1 cellular context compared by ENCODE assay signal in the genomic region with DNA sequence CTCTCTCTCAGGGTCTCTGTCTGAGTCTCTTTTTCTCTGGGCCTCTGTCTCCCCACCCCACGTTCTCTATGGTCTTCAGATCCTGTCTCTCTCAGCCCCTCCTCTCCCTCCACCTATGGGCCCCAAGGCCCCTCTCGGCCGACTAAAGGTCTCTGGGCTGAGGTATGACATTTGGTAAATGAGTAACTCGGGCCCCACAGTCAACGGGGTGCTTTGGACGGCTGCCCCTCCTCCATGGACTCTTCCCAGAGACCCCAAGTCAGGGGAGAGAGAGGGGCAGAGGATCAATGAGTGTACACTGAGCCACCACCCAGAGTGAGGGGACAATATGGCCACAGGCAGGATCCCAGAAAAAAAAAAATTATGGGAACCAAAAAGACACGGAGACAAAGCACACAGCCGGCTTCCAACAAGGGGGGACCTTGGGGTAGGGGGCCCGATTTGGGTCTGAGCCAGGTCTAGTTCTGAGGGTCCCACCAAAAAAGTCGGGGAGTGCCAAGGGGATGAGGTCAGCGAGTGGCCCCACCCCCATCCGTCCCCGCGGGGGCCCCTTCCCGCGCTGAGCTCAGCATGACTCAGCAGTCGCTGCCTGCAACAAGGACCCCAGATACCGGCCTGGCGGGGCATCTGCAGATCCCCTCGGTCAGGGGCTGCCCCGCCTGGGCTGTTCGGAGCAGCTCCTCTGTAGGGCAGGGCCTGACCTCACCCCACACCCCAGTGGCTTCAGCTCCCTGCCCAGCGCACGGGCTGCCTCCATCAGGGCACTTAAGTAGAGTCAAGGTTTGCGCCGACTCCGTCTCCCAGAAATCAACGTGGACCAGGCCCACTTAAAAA.
TF ChIP-seq lines count a peak whose summit lies in the region.

No MANE protein-coding gene starts in this region.

TF ChIP-seq in K562, 482 proteins besides CTCF, POLR2A, EP300 and RAD21 (continued from another document and continues in another):
- TF ChIP-seq FOXP4 (CRISPR knock-in tag; IDR thresholded peaks at IDR 0.05; ENCODE audit: borderline replicate concordance) (no peak), HEY1 (CRISPR knock-in tag; IDR thresholded peaks at IDR 0.05; ENCODE audit: borderline replicate concordance) (no peak), HNRNPLL (IDR thresholded peaks at IDR 0.05; ENCODE audit: low read depth, low read length, poor library complexity, severe bottlenecking) (peak; percentile 42), FUS (optimal IDR thresholded peaks at IDR 0.05; ENCODE audit: low read depth, low read length) (no peak), MYBL2 (IDR thresholded peaks at IDR 0.05; ENCODE audit: low read depth) (no peak), MYBL2 (CRISPR knock-in tag; IDR thresholded peaks at IDR 0.05; ENCODE audit: borderline replicate concordance) (no peak), FOXP1 (CRISPR knock-in tag; IDR thresholded peaks at IDR 0.05) (peak; percentile 75; the same call in 1 of the 2 replicates), DPF2 (IDR thresholded peaks at IDR 0.05) (peak; percentile 95), HES1 (IDR thresholded peaks at IDR 0.05; ENCODE audit: low read depth) (no peak), YY1 (IDR thresholded peaks at IDR 0.05; ENCODE audit: borderline replicate concordance in 1 of 3, control insufficient read depth in 1 of 3, extremely low read depth in 1 of 3, insufficient read depth in 3 of 3, insufficient read length in 1 of 3, insufficient replicate concordance in 2 of 3, low read depth in 1 of 3, low read length in 2 of 3) (peak in 2 of 3 experiments; percentile 52 to 66), ZNF696 (CRISPR knock-in tag; conservative IDR thresholded peaks at IDR 0.05) (no peak), ZZZ3 (IDR thresholded peaks at IDR 0.05) (no peak), FOXJ2 (tag; IDR thresholded peaks at IDR 0.05) (peak; percentile 89), BMI1 (IDR thresholded peaks at IDR 0.05; ENCODE audit: low read length) (no peak), HNRNPK (IDR thresholded peaks at IDR 0.05; ENCODE audit: low read depth, low read length, poor library complexity, severe bottlenecking) (no peak), IFI16 (CRISPR knock-in tag; IDR thresholded peaks at IDR 0.05) (no peak), THAP7 (CRISPR knock-in tag; IDR thresholded peaks at IDR 0.05) (no peak), BDP1 (IDR thresholded peaks at IDR 0.05; ENCODE audit: insufficient read depth, insufficient read length) (no peak), TOE1 (IDR thresholded peaks at IDR 0.05; ENCODE audit: borderline replicate concordance) (peak; percentile 45; the same call in 1 of the 2 replicates), TOE1 (CRISPR knock-in tag; IDR thresholded peaks at IDR 0.05; ENCODE audit: borderline replicate concordance, low read depth) (no peak), TCF7L2 (IDR thresholded peaks at IDR 0.05; ENCODE audit: low read depth, low read length) (no peak), ZNF175 (CRISPR knock-in tag; IDR thresholded peaks at IDR 0.05; ENCODE audit: low read depth) (peak; percentile 80), TRIM25 (IDR thresholded peaks at IDR 0.05; ENCODE audit: borderline replicate concordance) (no peak), BRD4 (IDR thresholded peaks at IDR 0.05) (peak; percentile 67), TSHZ1 (CRISPR knock-in tag; IDR thresholded peaks at IDR 0.05) (0 out of 2 replicates have a peak, but pooled peaks have one; percentile 72), CBX2 (IDR thresholded peaks at IDR 0.05; ENCODE audit: insufficient read depth, low read length, poor library complexity, severe bottlenecking) (no peak)
- TF ChIP-seq, protein P1, sequence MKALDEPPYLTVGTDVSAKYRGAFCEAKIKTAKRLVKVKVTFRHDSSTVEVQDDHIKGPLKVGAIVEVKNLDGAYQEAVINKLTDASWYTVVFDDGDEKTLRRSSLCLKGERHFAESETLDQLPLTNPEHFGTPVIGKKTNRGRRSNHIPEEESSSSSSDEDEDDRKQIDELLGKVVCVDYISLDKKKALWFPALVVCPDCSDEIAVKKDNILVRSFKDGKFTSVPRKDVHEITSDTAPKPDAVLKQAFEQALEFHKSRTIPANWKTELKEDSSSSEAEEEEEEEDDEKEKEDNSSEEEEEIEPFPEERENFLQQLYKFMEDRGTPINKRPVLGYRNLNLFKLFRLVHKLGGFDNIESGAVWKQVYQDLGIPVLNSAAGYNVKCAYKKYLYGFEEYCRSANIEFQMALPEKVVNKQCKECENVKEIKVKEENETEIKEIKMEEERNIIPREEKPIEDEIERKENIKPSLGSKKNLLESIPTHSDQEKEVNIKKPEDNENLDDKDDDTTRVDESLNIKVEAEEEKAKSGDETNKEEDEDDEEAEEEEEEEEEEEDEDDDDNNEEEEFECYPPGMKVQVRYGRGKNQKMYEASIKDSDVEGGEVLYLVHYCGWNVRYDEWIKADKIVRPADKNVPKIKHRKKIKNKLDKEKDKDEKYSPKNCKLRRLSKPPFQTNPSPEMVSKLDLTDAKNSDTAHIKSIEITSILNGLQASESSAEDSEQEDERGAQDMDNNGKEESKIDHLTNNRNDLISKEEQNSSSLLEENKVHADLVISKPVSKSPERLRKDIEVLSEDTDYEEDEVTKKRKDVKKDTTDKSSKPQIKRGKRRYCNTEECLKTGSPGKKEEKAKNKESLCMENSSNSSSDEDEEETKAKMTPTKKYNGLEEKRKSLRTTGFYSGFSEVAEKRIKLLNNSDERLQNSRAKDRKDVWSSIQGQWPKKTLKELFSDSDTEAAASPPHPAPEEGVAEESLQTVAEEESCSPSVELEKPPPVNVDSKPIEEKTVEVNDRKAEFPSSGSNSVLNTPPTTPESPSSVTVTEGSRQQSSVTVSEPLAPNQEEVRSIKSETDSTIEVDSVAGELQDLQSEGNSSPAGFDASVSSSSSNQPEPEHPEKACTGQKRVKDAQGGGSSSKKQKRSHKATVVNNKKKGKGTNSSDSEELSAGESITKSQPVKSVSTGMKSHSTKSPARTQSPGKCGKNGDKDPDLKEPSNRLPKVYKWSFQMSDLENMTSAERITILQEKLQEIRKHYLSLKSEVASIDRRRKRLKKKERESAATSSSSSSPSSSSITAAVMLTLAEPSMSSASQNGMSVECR (CRISPR knock-in tag; IDR thresholded peaks at IDR 0.05), result peak; percentile 88
- TF ChIP-seq, protein P2, sequence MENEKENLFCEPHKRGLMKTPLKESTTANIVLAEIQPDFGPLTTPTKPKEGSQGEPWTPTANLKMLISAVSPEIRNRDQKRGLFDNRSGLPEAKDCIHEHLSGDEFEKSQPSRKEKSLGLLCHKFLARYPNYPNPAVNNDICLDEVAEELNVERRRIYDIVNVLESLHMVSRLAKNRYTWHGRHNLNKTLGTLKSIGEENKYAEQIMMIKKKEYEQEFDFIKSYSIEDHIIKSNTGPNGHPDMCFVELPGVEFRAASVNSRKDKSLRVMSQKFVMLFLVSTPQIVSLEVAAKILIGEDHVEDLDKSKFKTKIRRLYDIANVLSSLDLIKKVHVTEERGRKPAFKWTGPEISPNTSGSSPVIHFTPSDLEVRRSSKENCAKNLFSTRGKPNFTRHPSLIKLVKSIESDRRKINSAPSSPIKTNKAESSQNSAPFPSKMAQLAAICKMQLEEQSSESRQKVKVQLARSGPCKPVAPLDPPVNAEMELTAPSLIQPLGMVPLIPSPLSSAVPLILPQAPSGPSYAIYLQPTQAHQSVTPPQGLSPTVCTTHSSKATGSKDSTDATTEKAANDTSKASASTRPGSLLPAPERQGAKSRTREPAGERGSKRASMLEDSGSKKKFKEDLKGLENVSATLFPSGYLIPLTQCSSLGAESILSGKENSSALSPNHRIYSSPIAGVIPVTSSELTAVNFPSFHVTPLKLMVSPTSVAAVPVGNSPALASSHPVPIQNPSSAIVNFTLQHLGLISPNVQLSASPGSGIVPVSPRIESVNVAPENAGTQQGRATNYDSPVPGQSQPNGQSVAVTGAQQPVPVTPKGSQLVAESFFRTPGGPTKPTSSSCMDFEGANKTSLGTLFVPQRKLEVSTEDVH (IDR thresholded peaks at IDR 0.05; ENCODE audit: low read depth, partially characterized antibody), result peak; percentile 88
- TF ChIP-seq, protein P3, sequence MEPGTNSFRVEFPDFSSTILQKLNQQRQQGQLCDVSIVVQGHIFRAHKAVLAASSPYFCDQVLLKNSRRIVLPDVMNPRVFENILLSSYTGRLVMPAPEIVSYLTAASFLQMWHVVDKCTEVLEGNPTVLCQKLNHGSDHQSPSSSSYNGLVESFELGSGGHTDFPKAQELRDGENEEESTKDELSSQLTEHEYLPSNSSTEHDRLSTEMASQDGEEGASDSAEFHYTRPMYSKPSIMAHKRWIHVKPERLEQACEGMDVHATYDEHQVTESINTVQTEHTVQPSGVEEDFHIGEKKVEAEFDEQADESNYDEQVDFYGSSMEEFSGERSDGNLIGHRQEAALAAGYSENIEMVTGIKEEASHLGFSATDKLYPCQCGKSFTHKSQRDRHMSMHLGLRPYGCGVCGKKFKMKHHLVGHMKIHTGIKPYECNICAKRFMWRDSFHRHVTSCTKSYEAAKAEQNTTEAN (CRISPR knock-in tag; IDR thresholded peaks at IDR 0.05), result no peak
- TF ChIP-seq, protein P4, sequence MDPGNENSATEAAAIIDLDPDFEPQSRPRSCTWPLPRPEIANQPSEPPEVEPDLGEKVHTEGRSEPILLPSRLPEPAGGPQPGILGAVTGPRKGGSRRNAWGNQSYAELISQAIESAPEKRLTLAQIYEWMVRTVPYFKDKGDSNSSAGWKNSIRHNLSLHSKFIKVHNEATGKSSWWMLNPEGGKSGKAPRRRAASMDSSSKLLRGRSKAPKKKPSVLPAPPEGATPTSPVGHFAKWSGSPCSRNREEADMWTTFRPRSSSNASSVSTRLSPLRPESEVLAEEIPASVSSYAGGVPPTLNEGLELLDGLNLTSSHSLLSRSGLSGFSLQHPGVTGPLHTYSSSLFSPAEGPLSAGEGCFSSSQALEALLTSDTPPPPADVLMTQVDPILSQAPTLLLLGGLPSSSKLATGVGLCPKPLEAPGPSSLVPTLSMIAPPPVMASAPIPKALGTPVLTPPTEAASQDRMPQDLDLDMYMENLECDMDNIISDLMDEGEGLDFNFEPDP (CRISPR knock-in tag; IDR thresholded peaks at IDR 0.05), result no peak
- TF ChIP-seq, protein P5, sequence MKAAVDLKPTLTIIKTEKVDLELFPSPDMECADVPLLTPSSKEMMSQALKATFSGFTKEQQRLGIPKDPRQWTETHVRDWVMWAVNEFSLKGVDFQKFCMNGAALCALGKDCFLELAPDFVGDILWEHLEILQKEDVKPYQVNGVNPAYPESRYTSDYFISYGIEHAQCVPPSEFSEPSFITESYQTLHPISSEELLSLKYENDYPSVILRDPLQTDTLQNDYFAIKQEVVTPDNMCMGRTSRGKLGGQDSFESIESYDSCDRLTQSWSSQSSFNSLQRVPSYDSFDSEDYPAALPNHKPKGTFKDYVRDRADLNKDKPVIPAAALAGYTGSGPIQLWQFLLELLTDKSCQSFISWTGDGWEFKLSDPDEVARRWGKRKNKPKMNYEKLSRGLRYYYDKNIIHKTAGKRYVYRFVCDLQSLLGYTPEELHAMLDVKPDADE (conservative IDR thresholded peaks at IDR 0.05; ENCODE audit: control insufficient read depth, low read depth, low read length), result peak; percentile 72
